2 cellular contexts compared by ENCODE assay signal in the genomic region with DNA sequence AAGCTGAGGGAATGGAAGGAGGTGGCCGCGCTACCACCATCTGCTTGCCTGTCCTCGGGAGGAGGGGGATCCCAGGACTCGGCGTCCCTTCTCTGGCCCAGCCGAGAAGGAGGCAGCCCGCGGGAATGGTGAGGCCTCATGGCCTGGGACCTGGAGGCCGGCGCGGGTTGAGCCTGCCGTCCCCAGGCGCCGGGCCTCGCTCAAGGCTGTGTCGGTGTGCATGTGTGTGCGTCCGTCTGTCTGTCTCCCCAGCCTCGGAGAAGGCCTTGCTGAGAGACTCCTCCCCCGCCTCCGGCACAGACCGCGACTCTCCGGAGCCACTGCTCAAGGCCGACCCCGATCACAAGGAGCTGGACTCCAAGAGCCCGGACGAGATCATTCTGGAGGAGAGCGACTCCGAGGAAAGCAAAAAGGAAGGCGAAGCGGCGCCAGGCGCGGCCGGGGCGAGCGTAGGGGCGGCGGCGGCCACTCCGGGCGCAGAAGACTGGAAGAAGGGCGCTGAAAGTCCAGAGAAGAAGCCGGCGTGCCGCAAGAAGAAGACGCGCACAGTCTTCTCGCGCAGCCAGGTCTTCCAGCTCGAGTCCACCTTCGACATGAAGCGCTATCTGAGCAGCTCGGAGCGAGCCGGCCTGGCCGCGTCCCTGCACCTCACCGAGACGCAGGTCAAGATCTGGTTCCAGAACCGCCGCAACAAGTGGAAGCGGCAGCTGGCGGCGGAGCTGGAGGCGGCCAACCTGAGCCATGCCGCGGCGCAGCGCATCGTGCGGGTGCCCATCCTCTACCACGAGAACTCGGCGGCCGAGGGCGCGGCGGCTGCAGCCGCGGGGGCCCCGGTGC.
TF ChIP-seq lines count a peak whose summit lies in the region.

No MANE protein-coding gene starts in this region.

TF ChIP-seq in IMR-90, 13 proteins besides CTCF, POLR2A, EP300 and RAD21:
- TF ChIP-seq RFX5 (IDR thresholded peaks at IDR 0.05; ENCODE audit: low read depth, low read length) (no peak), SMC3 (IDR thresholded peaks at IDR 0.05; ENCODE audit: low read depth, low read length) (no peak), MXI1 (IDR thresholded peaks at IDR 0.05; ENCODE audit: borderline replicate concordance, low read depth, low read length) (no peak), MAFK (IDR thresholded peaks at IDR 0.05; ENCODE audit: low read depth, low read length) (no peak), BHLHE40 (IDR thresholded peaks at IDR 0.05; ENCODE audit: low read depth, low read length) (no peak), FOS (IDR thresholded peaks at IDR 0.05; ENCODE audit: low read depth, low read length) (no peak), MAZ (IDR thresholded peaks at IDR 0.05; ENCODE audit: borderline replicate concordance, low read depth, low read length) (no peak), CHD1 (IDR thresholded peaks at IDR 0.05; ENCODE audit: low read depth, low read length) (no peak), RCOR1 (IDR thresholded peaks at IDR 0.05; ENCODE audit: insufficient replicate concordance, low read length) (no peak), NFE2L2 (IDR thresholded peaks at IDR 0.05; ENCODE audit: low read depth, low read length) (no peak), ELK1 (IDR thresholded peaks at IDR 0.05; ENCODE audit: borderline replicate concordance, low read depth, low read length) (no peak), CEBPB (IDR thresholded peaks at IDR 0.05; ENCODE audit: low read depth, low read length) (no peak)
- TF ChIP-seq, protein P1, sequence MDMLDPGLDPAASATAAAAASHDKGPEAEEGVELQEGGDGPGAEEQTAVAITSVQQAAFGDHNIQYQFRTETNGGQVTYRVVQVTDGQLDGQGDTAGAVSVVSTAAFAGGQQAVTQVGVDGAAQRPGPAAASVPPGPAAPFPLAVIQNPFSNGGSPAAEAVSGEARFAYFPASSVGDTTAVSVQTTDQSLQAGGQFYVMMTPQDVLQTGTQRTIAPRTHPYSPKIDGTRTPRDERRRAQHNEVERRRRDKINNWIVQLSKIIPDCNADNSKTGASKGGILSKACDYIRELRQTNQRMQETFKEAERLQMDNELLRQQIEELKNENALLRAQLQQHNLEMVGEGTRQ (IDR thresholded peaks at IDR 0.05; ENCODE audit: low read depth, low read length): no peak

TF ChIP-seq in GM12878, 131 proteins besides CTCF, POLR2A, EP300 and RAD21:
- TF ChIP-seq TAF1 (IDR thresholded peaks at IDR 0.05; ENCODE audit: borderline replicate concordance, low read depth, low read length): no peak
- TF ChIP-seq, protein P2, sequence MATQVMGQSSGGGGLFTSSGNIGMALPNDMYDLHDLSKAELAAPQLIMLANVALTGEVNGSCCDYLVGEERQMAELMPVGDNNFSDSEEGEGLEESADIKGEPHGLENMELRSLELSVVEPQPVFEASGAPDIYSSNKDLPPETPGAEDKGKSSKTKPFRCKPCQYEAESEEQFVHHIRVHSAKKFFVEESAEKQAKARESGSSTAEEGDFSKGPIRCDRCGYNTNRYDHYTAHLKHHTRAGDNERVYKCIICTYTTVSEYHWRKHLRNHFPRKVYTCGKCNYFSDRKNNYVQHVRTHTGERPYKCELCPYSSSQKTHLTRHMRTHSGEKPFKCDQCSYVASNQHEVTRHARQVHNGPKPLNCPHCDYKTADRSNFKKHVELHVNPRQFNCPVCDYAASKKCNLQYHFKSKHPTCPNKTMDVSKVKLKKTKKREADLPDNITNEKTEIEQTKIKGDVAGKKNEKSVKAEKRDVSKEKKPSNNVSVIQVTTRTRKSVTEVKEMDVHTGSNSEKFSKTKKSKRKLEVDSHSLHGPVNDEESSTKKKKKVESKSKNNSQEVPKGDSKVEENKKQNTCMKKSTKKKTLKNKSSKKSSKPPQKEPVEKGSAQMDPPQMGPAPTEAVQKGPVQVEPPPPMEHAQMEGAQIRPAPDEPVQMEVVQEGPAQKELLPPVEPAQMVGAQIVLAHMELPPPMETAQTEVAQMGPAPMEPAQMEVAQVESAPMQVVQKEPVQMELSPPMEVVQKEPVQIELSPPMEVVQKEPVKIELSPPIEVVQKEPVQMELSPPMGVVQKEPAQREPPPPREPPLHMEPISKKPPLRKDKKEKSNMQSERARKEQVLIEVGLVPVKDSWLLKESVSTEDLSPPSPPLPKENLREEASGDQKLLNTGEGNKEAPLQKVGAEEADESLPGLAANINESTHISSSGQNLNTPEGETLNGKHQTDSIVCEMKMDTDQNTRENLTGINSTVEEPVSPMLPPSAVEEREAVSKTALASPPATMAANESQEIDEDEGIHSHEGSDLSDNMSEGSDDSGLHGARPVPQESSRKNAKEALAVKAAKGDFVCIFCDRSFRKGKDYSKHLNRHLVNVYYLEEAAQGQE (IDR thresholded peaks at IDR 0.05; ENCODE audit: low read depth, low read length): no peak
- 0 out of 2 replicates have a peak, but pooled peaks have one; percentile 28 for TF ChIP-seq EED (IDR thresholded peaks at IDR 0.05; ENCODE audit: low read depth)
- TF ChIP-seq SUZ12 (IDR thresholded peaks at IDR 0.05; ENCODE audit: unreplicated experiment): peak; percentile 23
- TF ChIP-seq, protein P3, sequence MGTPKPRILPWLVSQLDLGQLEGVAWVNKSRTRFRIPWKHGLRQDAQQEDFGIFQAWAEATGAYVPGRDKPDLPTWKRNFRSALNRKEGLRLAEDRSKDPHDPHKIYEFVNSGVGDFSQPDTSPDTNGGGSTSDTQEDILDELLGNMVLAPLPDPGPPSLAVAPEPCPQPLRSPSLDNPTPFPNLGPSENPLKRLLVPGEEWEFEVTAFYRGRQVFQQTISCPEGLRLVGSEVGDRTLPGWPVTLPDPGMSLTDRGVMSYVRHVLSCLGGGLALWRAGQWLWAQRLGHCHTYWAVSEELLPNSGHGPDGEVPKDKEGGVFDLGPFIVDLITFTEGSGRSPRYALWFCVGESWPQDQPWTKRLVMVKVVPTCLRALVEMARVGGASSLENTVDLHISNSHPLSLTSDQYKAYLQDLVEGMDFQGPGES (IDR thresholded peaks at IDR 0.05): no peak
- TF ChIP-seq CBX5 (IDR thresholded peaks at IDR 0.05; ENCODE audit: low read depth): 0 out of 2 replicates have a peak, but pooled peaks have one; percentile 8
- TF ChIP-seq ZNF687 (IDR thresholded peaks at IDR 0.05): no peak
- no peak for TF ChIP-seq STAT3 (IDR thresholded peaks at IDR 0.05; ENCODE audit: low read depth, low read length)
- TF ChIP-seq EGR1 (IDR thresholded peaks at IDR 0.05; ENCODE audit: borderline replicate concordance in 1 of 2, low read depth in 2 of 2, low read length in 2 of 2): 0 out of 3 replicates have a peak, but pooled peaks of 1 of the 2 experiments have one; percentile 4
